In the genomic region with DNA sequence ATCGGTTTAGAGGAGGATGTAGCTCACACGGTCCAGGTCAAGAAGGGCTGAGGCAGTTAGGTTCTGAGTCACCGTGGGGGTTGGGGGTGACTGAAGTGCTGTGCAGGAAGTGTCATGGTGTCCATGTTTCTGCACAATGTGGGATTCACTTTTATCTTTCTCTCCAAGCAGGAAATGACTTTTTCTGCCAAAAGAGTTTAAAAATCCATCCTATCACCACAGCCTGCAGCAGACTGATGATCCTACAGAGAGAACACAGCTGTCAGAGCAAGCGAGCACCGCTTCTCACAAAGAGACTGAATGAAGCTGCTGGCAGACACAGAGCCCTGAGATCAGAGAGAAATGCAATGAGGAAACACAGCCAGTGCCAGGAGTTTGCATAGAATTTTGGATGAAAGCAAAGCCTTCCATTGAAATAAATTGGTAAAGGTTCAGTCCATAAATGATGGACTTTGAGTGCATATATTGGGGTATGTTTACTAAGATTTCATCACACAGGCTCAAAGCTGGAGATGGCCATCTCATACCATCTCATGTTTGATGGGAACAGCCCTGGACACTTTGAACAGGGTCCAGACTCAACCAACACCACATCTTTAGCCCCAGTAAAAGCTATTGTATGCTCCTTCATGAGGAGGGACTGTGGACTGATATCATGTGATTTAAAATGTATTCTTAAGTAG, we compare ENCODE assay signal across 12 cellular contexts.
DNase-seq lines count a peak whose midpoint lies in the region; ATAC-seq and TF ChIP-seq lines count a peak whose summit lies in the region.
"Had no signal": no experiment of that assay in that cellular context is flagged by ENCODE, and none has a peak within 500 bp of the region (broad histone marks: within the 10 kb centered on the region; RNA-seq: fewer than 3 reads in every experiment).

No MANE protein-coding gene starts in this region.

- intact Hi-C loops in natural killer cell (cut with micrococcal nuclease): no loop called here

- no peaks in the 10 kb centered on the region for H3K36me3 ChIP-seq in osteoblast (ENCODE audit: insufficient read depth, low read length)

- no peak for ATAC-seq in HG02571 (IDR thresholded peaks at IDR 0.05; ENCODE audit: unreplicated experiment)
- ATAC-seq in natural killer cell: no peak
- ATAC-seq: naive thymus-derived CD4-positive, alpha-beta T cell had no signal

- H3K4me3 ChIP-seq in foreskin fibroblast (ENCODE audit: low read depth in 1 of 2, low read length in 2 of 2) (no peak overlapping the region), osteoblast (ENCODE audit: insufficient read depth, low read length) (no peak overlapping the region)
- H3K4me3 ChIP-seq: PC-9 had no signal

- no peaks in the 10 kb centered on the region for H4K20me1 ChIP-seq in osteoblast (ENCODE audit: insufficient read depth, low read length)

- no peaks in the 10 kb centered on the region for H3K27me3 ChIP-seq in osteoblast (ENCODE audit: insufficient read depth, low read length)

- no peak overlapping the region for H3K4me3 Mint-ChIP-seq in natural killer cell
- H3K4me3 Mint-ChIP-seq: naive thymus-derived CD4-positive, alpha-beta T cell had no signal

- no peak for TF ChIP-seq CTCF in foreskin fibroblast (IDR thresholded peaks at IDR 0.05; ENCODE audit: low read depth, low read length)
- TF ChIP-seq CTCF in osteoblast (IDR thresholded peaks at IDR 0.05; ENCODE audit: extremely low read depth, low read depth, low read length): no peak
- TF ChIP-seq CTCF in natural killer cell (IDR thresholded peaks at IDR 0.05): no peak

- H3K4me1 Mint-ChIP-seq in natural killer cell: no peaks in the 10 kb centered on the region
- H3K4me1 Mint-ChIP-seq: naive thymus-derived CD4-positive, alpha-beta T cell had no signal

- peak overlapping the region; percentile 20 for H2AFZ ChIP-seq in osteoblast (ENCODE audit: low read length)
- H2AFZ ChIP-seq: PC-9 had no signal

- peak; percentile 48 for DNase-seq in GM03348 (ENCODE audit: low spot score)
- DNase-seq in OCI-M1 (lab: John Stamatoyannopoulos, UW): peak; percentile 36
- peak; percentile 87 to 92 for DNase-seq in foreskin fibroblast
- DNase-seq in osteoblast (ENCODE audit: insufficient read length, low spot score, missing footprints): no peak
- DNase-seq in NOMO-1 treated with dmso at 0.1 percent for 144 hours (lab: John Stamatoyannopoulos, UW; ENCODE audit: unreplicated experiment): no peak
- DNase-seq in NCI-H345 (lab: John Stamatoyannopoulos, UW): no peak
- DNase-seq in natural killer cell: no peak
- DNase-seq: cortex of kidney; naive thymus-derived CD4-positive, alpha-beta T cell; NCI-H2029; PC-9 had no signal

- H3K4me1 ChIP-seq in osteoblast (ENCODE audit: insufficient read depth, low read length): peaks cover 6% of the 10 kb centered on the region

- H3K4me2 ChIP-seq in osteoblast (ENCODE audit: insufficient read depth, low read length): no peak overlapping the region
- H3K4me2 ChIP-seq: PC-9 had no signal

- no peaks in the 10 kb centered on the region for H3K9me3 ChIP-seq in osteoblast (ENCODE audit: low read depth, low read length)

- no peaks in the 10 kb centered on the region for H3K36me3 Mint-ChIP-seq in natural killer cell

- peaks cover 5 to 16% of the 10 kb centered on the region in 2 donors for H3K9me3 Mint-ChIP-seq in natural killer cell

- H3K27me3 Mint-ChIP-seq in natural killer cell (ENCODE audit: low read depth in 2 of 2): no peaks in the 10 kb centered on the region
- H3K27me3 Mint-ChIP-seq: naive thymus-derived CD4-positive, alpha-beta T cell had no signal

- H3K27ac ChIP-seq in osteoblast (ENCODE audit: low read depth, low read length): no peak overlapping the region
- H3K27ac ChIP-seq: PC-9 had no signal

- no peaks in the 10 kb centered on the region for H3K79me2 ChIP-seq in osteoblast (ENCODE audit: insufficient read depth, low read length)

- no peak overlapping the region for H3K27ac Mint-ChIP-seq in natural killer cell
- H3K27ac Mint-ChIP-seq: naive thymus-derived CD4-positive, alpha-beta T cell had no signal

Comparison
In these comparisons a context has a peak if more than half of its experiments do, and no peak if none do; other contexts are left out.
1. DNase-seq: peak in GM03348 (single experiment), OCI-M1 (single experiment) and foreskin fibroblast (2 of 2); none in osteoblast (single experiment), NOMO-1 treated with dmso at 0.1 percent for 144 hours (single experiment), NCI-H345 (single experiment) and natural killer cell (single experiment).